15 cellular contexts compared by ENCODE assay signal in the genomic region with DNA sequence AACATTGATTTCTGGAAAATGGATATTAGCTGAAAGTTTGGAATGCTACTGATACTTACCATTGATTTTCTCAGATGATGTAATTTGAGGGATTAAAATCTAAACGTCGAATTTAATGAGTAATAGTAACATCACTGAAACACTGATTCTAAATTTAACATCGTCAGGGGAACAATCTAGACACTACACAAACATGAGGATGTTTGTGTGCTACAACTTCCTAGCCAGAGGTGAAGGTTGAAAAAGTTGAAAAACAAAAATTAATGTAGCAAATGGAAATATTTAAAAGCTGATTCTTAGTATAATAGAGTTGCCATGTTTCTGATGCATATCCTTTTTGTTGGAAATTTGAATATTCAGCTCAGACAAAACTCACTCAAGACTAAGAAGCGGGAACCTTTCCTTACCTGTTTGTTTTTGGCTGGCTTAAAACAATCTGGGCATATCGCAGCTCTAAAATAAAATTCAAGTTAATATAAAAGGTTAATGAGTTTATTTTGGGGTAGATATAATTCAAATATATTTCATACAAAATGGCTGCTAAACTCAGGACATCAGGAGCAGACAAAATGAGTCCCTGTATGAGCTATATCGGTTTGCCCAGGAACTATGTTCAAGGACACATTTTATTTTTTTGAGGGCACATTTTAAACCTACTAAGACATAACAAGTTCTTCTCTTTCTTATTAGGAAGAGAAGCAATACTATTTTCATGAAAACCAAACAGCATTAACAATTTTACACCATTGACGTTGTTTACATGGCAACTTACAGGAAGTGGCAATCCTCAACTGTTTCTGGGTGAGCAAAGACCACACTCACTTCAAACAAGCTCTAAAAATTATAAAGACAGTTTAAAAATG. TPM values are rescaled to one million over a fixed set of nuclear protein-coding genes. Genes with fewer than 3 reads are reported as not detected.
DNase-seq lines count a peak whose midpoint lies in the region; ATAC-seq and TF ChIP-seq lines count a peak whose summit lies in the region.
"Had no signal": no experiment of that assay in that cellular context is flagged by ENCODE, and none has a peak within 500 bp of the region (broad histone marks: within the 10 kb centered on the region; RNA-seq: fewer than 3 reads in every experiment).

No MANE protein-coding gene starts in this region.

- peak overlapping the region; percentile 64 for H3K4me2 ChIP-seq in OCI-LY7 (ENCODE audit: low read length)

- no peak for TF ChIP-seq CTCF in OCI-LY7 (conservative IDR thresholded peaks at IDR 0.05; ENCODE audit: low read length)
- no peak for TF ChIP-seq CTCF in glutamatergic neuron (IDR thresholded peaks at IDR 0.05; ENCODE audit: partially characterized antibody, unreplicated experiment)

- CTCF ChIA-PET in OCI-LY7 (lab: Charles Lee; ENCODE audit: unreplicated experiment): interaction anchor here (0.7 kb wide), 1 partner anchor 23 kb away, joined by 3 read pairs; no protein-coding TSS in a partner anchor

- ATAC-seq in activated T-cell treated with anti-CD3 and anti-CD28 coated beads, Interleukin-2, amount 50 U/mL, for 4 hours: no peak
- ATAC-seq in stimulated activated memory B cell treated with anti-CD40 and anti-IgM and Interleukin-4, amounts not matched to agents 10 μg/mL and 1 μg/mL and 100 μg/mL, for 72 hours: no peak
- ATAC-seq in GM21447 (IDR thresholded peaks at IDR 0.05; ENCODE audit: unreplicated experiment): no peak
- ATAC-seq: activated naive CD4-positive, alpha-beta T cell treated with anti-CD3 and anti-CD28 coated beads, Interleukin-2, amount 50 U/mL, for 72 hours; mucosa of descending colon had no signal

- no peak overlapping the region for H3K4me3 Mint-ChIP-seq in activated T-cell treated with anti-CD3 and anti-CD28 coated beads, Interleukin-2, amount 50 U/mL, for 24 hours
- no peak overlapping the region for H3K4me3 Mint-ChIP-seq in activated T-cell treated with anti-CD3 and anti-CD28 coated beads, Interleukin-2, amount 50 U/mL, for 4 hours
- H3K4me3 Mint-ChIP-seq in stimulated activated memory B cell treated with anti-CD40 and anti-IgM and Interleukin-4, amounts not matched to agents 10 μg/mL and 1 μg/mL and 100 μg/mL, for 72 hours: no peak overlapping the region
- no peak overlapping the region for H3K4me3 Mint-ChIP-seq in glutamatergic neuron (ENCODE audit: unreplicated experiment)

- no peak for DNase-seq in activated T-cell treated with anti-CD3 and anti-CD28 coated beads, Interleukin-2, amount 50 U/mL, for 24 hours
- DNase-seq in activated T-cell treated with anti-CD3 and anti-CD28 coated beads, Interleukin-2, amount 50 U/mL, for 4 hours: no peak
- DNase-seq in OCI-LY7 (ENCODE audit: low spot score) (peak; percentile 29), NCI-H146 treated with DMSO at 0.1 percent for 48 hours (lab: John Stamatoyannopoulos, UW; ENCODE audit: unreplicated experiment) (no peak), glutamatergic neuron (no peak)
- DNase-seq in central memory CD4-positive, alpha-beta T cell: peak; percentile 53
- DNase-seq: activated CD4-positive, alpha-beta T cell treated with anti-CD3 and anti-CD28 coated beads for 4 hours; DMS79 treated with DMSO at 0.1 percent for 48 hours; mucosa of descending colon; NCI-H1694 treated with DMSO at 0.1 percent for 48 hours; NCI-H748 treated with DMSO at 0.1 percent for 48 hours had no signal

- peaks cover 15% of the 10 kb centered on the region for H3K36me3 Mint-ChIP-seq in activated T-cell treated with anti-CD3 and anti-CD28 coated beads, Interleukin-2, amount 50 U/mL, for 24 hours (ENCODE audit: low read depth)
- H3K36me3 Mint-ChIP-seq in activated T-cell treated with anti-CD3 and anti-CD28 coated beads, Interleukin-2, amount 50 U/mL, for 4 hours (ENCODE audit: insufficient read depth): peaks cover 15% of the 10 kb centered on the region
- H3K36me3 Mint-ChIP-seq in stimulated activated memory B cell treated with anti-CD40 and anti-IgM and Interleukin-4, amounts not matched to agents 10 μg/mL and 1 μg/mL and 100 μg/mL, for 72 hours: peaks cover 12% of the 10 kb centered on the region
- no peaks in the 10 kb centered on the region for H3K36me3 Mint-ChIP-seq in glutamatergic neuron (ENCODE audit: unreplicated experiment)

- peaks cover 54% of the 10 kb centered on the region for H3K4me1 ChIP-seq in OCI-LY7 (ENCODE audit: insufficient read depth, low read length, poor library complexity, severe bottlenecking)

- no peaks in the 10 kb centered on the region for H3K27me3 Mint-ChIP-seq in activated T-cell treated with anti-CD3 and anti-CD28 coated beads, Interleukin-2, amount 50 U/mL, for 24 hours
- H3K27me3 Mint-ChIP-seq in activated T-cell treated with anti-CD3 and anti-CD28 coated beads, Interleukin-2, amount 50 U/mL, for 4 hours (ENCODE audit: low read depth): no peaks in the 10 kb centered on the region
- no peaks in the 10 kb centered on the region for H3K27me3 Mint-ChIP-seq in stimulated activated memory B cell treated with anti-CD40 and anti-IgM and Interleukin-4, amounts not matched to agents 10 μg/mL and 1 μg/mL and 100 μg/mL, for 72 hours
- H3K27me3 Mint-ChIP-seq in glutamatergic neuron (ENCODE audit: unreplicated experiment): no peaks in the 10 kb centered on the region
- H3K27me3 Mint-ChIP-seq: progenitor cell of endocrine pancreas had no signal

- peak overlapping the region; percentile 69 for H3K27ac ChIP-seq in OCI-LY7 (ENCODE audit: low read depth, low read length, poor library complexity, severe bottlenecking)

- intact Hi-C loops in OCI-LY7 (cut with micrococcal nuclease; ENCODE audit: unreplicated experiment): loop anchor here (5.0 kb wide), 2 partner anchors 123 to 413 kb away; partner anchors contain the start of gene BCL11A

- peak overlapping the region; percentile 71 for H3K27ac Mint-ChIP-seq in activated T-cell treated with anti-CD3 and anti-CD28 coated beads, Interleukin-2, amount 50 U/mL, for 24 hours
- H3K27ac Mint-ChIP-seq in stimulated activated memory B cell treated with anti-CD40 and anti-IgM and Interleukin-4, amounts not matched to agents 10 μg/mL and 1 μg/mL and 100 μg/mL, for 72 hours: peak overlapping the region; percentile 42
- no peak overlapping the region for H3K27ac Mint-ChIP-seq in glutamatergic neuron (ENCODE audit: unreplicated experiment)
- H3K27ac Mint-ChIP-seq: progenitor cell of endocrine pancreas had no signal

- H3K36me3 ChIP-seq in OCI-LY7 (ENCODE audit: insufficient read depth, low read length): no peaks in the 10 kb centered on the region; the same call in 1 of the 2 replicates

- POLR2A ChIA-PET in OCI-LY7 (lab: Charles Lee): interaction anchor here (0.7 to 3.2 kb wide), 23 partner anchors 8 to 152 kb away, joined by 3 to 21 read pairs (median 6); partner anchors contain the start of gene REL

- no peak overlapping the region for H3K4me3 ChIP-seq in OCI-LY7 (ENCODE audit: low read depth, low read length, poor library complexity, severe bottlenecking)
- H3K4me3 ChIP-seq: mucosa of descending colon had no signal

- peaks cover 3% of the 10 kb centered on the region for H3K9me3 Mint-ChIP-seq in activated T-cell treated with anti-CD3 and anti-CD28 coated beads, Interleukin-2, amount 50 U/mL, for 24 hours
- H3K9me3 Mint-ChIP-seq in activated T-cell treated with anti-CD3 and anti-CD28 coated beads, Interleukin-2, amount 50 U/mL, for 4 hours: peaks cover 3% of the 10 kb centered on the region
- H3K9me3 Mint-ChIP-seq in stimulated activated memory B cell treated with anti-CD40 and anti-IgM and Interleukin-4, amounts not matched to agents 10 μg/mL and 1 μg/mL and 100 μg/mL, for 72 hours: no peaks in the 10 kb centered on the region
- no peaks in the 10 kb centered on the region for H3K9me3 Mint-ChIP-seq in glutamatergic neuron (ENCODE audit: unreplicated experiment)
- H3K9me3 Mint-ChIP-seq: activated naive CD4-positive, alpha-beta T cell treated with anti-CD3 and anti-CD28 coated beads, Interleukin-2, amount 50 U/mL, for 72 hours had no signal

- no peaks in the 10 kb centered on the region for H4K20me1 ChIP-seq in OCI-LY7 (ENCODE audit: insufficient read depth, low read length)

- peaks cover 5% of the 10 kb centered on the region; the same call in 1 of the 2 replicates for H3K9me3 ChIP-seq in OCI-LY7 (ENCODE audit: low read length)
- H3K9me3 ChIP-seq: mucosa of descending colon had no signal

- BruUV-seq in OCI-LY7 (replicated peaks; lab: Mats Ljungman, UMichigan): no TSS peak

- no peaks in the 10 kb centered on the region for H3K79me2 ChIP-seq in OCI-LY7 (ENCODE audit: insufficient read depth, low read depth, low read length)

- peak overlapping the region; percentile 82 for H2AFZ ChIP-seq in OCI-LY7 (ENCODE audit: low read length)

- peaks cover 46% of the 10 kb centered on the region for H3K4me1 Mint-ChIP-seq in activated T-cell treated with anti-CD3 and anti-CD28 coated beads, Interleukin-2, amount 50 U/mL, for 24 hours (ENCODE audit: low read depth)
- peaks cover 46% of the 10 kb centered on the region for H3K4me1 Mint-ChIP-seq in activated T-cell treated with anti-CD3 and anti-CD28 coated beads, Interleukin-2, amount 50 U/mL, for 4 hours (ENCODE audit: low read depth)
- H3K4me1 Mint-ChIP-seq in stimulated activated memory B cell treated with anti-CD40 and anti-IgM and Interleukin-4, amounts not matched to agents 10 μg/mL and 1 μg/mL and 100 μg/mL, for 72 hours: peaks cover 41% of the 10 kb centered on the region
- H3K4me1 Mint-ChIP-seq in glutamatergic neuron (ENCODE audit: low read depth, unreplicated experiment): no peaks in the 10 kb centered on the region

- H3K9me2 ChIP-seq in OCI-LY7 (ENCODE audit: insufficient read depth, low read length): no peaks in the 10 kb centered on the region

RNA-seq across cellular contexts. Expression of gene PEX13, which starts 52.6 kb away (rescaled TPM):
- 10 to 100 TPM; 14.6 to 18.3 (median 14.6) TPM for total RNA-seq in activated T-cell treated with anti-CD3 and anti-CD28 coated beads, Interleukin-2, amount 50 U/mL, for 4 hours
- total RNA-seq in OCI-LY7 (2014; rRNA removed; shearing (Covaris generic)): 18.9 and 20.3 TPM in 2 replicates
- 23.4 and 27.6 TPM in 2 replicates for total RNA-seq in OCI-LY7 (2022)
- total RNA-seq in glutamatergic neuron (ENCODE audit: unreplicated experiment): 22.5 TPM

RNA-seq across cellular contexts. Expression of gene PUS10, which starts 53.2 kb away (rescaled TPM):
- total RNA-seq in activated T-cell treated with anti-CD3 and anti-CD28 coated beads, Interleukin-2, amount 50 U/mL, for 4 hours: 1 to 10 TPM; 6.5 to 8.4 (median 6.5) TPM
- 3.3 and 5.6 TPM in 2 replicates for total RNA-seq in OCI-LY7 (2014; rRNA removed; shearing (Covaris generic))
- total RNA-seq in OCI-LY7 (2022) (7.5 and 8.6 TPM in 2 replicates), glutamatergic neuron (ENCODE audit: unreplicated experiment) (2.5 TPM)

Comparison
In these comparisons a context has a peak if more than half of its experiments do, and no peak if none do; other contexts are left out.
1. DNase-seq: peak in OCI-LY7 (single experiment) and central memory CD4-positive, alpha-beta T cell (single experiment); none in activated T-cell treated with anti-CD3 and anti-CD28 coated beads, Interleukin-2, amount 50 U/mL, for 24 hours (single experiment), activated T-cell treated with anti-CD3 and anti-CD28 coated beads, Interleukin-2, amount 50 U/mL, for 4 hours (single experiment), NCI-H146 treated with DMSO at 0.1 percent for 48 hours (single experiment) and glutamatergic neuron (single experiment).